Comparison of ENCODE assay signal across 9 cellular contexts in the genomic region with DNA sequence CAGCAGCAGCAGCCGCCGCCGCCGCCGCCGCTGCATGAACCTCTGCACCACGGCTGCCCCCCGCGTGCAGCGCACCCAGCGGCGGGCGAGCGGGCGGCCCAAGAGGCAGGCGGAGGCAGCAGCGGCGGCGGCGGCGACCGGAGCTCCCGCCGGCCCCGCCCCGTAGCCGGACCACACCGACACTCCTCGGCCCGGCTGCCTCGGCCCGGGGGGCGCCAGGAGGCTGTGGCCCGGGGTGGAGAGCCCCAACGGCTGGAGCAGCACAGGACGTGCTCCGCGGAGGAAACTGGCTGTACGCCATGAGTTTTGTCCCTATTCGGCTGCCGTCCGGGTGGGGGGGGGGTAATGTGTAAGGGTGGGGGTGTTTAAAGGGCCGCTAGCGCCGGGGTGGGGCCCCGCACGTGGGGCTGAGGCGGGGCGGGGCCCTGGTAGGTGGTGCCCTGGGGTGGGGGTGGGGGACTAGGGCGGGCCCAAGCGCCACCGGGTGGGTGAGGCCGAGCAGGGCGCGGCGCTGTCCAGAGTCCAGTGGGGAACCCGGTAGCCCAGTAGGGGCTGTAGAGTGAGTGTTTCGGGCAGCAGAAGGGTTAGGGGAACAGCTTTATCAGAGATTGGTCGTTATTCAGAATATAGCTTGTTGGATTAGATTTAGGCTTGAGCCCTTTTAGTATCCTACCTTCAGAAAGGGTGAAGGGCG. TPM values are rescaled to one million over a fixed set of nuclear protein-coding genes. Genes with fewer than 3 reads are reported as not detected.
A peak's percentile ranks its signal among the peaks of the same experiment; 100 is the strongest.
DNase-seq lines count a peak whose midpoint lies in the region; ATAC-seq lines count a peak whose summit lies in the region.
"Had no signal": no experiment of that assay in that cellular context is flagged by ENCODE, and none has a peak within 500 bp of the region (broad histone marks: within the 10 kb centered on the region; RNA-seq: fewer than 3 reads in every experiment).

A gene with protein sequence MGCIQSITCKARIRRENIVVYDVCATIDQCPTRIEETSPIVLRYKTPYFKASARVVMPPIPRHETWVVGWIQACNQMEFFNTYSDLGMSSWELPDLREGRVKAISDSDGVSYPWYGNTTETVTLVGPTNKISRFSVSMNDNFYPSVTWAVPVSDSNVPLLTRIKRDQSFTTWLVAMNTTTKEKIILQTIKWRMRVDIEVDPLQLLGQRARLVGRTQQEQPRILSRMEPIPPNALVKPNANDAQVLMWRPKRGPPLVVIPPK (minus strand): TSS at position 301 of the 694 bp plus-strand sequence. CDS start 753 bp downstream, outside the sequence.

- H3K27ac Mint-ChIP-seq in dendritic cell treated with granulocyte-macrophage colony-stimulating factor and Interleukin-4, amounts not matched to agents 40 ng/mL and 50 ng/mL, for 4 days = no peak within 1 kb of the TSS

- H3K9me3 Mint-ChIP-seq in dendritic cell treated with granulocyte-macrophage colony-stimulating factor and Interleukin-4, amounts not matched to agents 40 ng/mL and 50 ng/mL, for 4 days = no peaks in the 10 kb centered on the region

- peaks cover 12% of the 10 kb centered on the region for H3K4me1 Mint-ChIP-seq in dendritic cell treated with granulocyte-macrophage colony-stimulating factor and Interleukin-4, amounts not matched to agents 40 ng/mL and 50 ng/mL, for 4 days (ENCODE audit: low read depth)

- peaks cover 55% of the 10 kb centered on the region for H3K27me3 Mint-ChIP-seq in dendritic cell treated with granulocyte-macrophage colony-stimulating factor and Interleukin-4, amounts not matched to agents 40 ng/mL and 50 ng/mL, for 4 days

- ATAC-seq in HG02870 (IDR thresholded peaks at IDR 0.05; ENCODE audit: unreplicated experiment) (peak; percentile 26), left lobe of liver (peak; percentile 90)

- DNase-seq in NCI-H2107 treated with DMSO at 0.1 percent for 48 hours (lab: John Stamatoyannopoulos, UW; ENCODE audit: unreplicated experiment) (peak; percentile 47), NCI-H2107 (lab: John Stamatoyannopoulos, UW) (no peak), NCI-H2227 (lab: John Stamatoyannopoulos, UW; ENCODE audit: unreplicated experiment) (peak; percentile 82), left lobe of liver (ENCODE audit: low spot score) (peak; percentile 81)
- DNase-seq in activated CD4-positive, alpha-beta T cell treated with anti-CD3 and anti-CD28 coated beads for 4 hours = peak; percentile 42 to 43
- DNase-seq in stimulated activated CD4-positive, alpha-beta T cell treated with anti-CD3 and anti-CD28 coated beads, Interleukin-2, amount 100 ng/mL, for 48 hours = peak; percentile 32 to 46
- DNase-seq: DND-41 had no signal

- H3K36me3 Mint-ChIP-seq in dendritic cell treated with granulocyte-macrophage colony-stimulating factor and Interleukin-4, amounts not matched to agents 40 ng/mL and 50 ng/mL, for 4 days (ENCODE audit: low read depth) = no peaks in the 10 kb centered on the region

- H3K4me3 Mint-ChIP-seq in dendritic cell treated with granulocyte-macrophage colony-stimulating factor and Interleukin-4, amounts not matched to agents 40 ng/mL and 50 ng/mL, for 4 days = peak within 1 kb of the TSS; percentile 71

- intact Hi-C loops in dendritic cell treated with granulocyte-macrophage colony-stimulating factor and Interleukin-4, amounts not matched to agents 40 ng/mL and 50 ng/mL, for 4 days (cut with micrococcal nuclease) = no loop called here

RNA-seq across cellular contexts. Expression of the gene that starts here (rescaled TPM):
- 2.0 TPM for total RNA-seq in left lobe of liver
